In genomic region chr2:241224068-241224850, GRCh38 we compare ENCODE assay signal across 9 cellular contexts. TPM values are rescaled to one million over a fixed set of nuclear protein-coding genes. Genes with fewer than 3 reads are reported as not detected.
DNase-seq lines count a peak whose midpoint lies in the region; ATAC-seq and TF ChIP-seq lines count a peak whose summit lies in the region.
"Had no signal": no experiment of that assay in that cellular context is flagged by ENCODE, and none has a peak within 500 bp of the region (broad histone marks: within the 10 kb centered on the region; RNA-seq: fewer than 3 reads in every experiment).

No MANE protein-coding gene starts in this region.

- TF ChIP-seq CTCF in RWPE1 (conservative IDR thresholded peaks at IDR 0.05; ENCODE audit: low read depth) (no peak), epithelial cell of esophagus (IDR thresholded peaks at IDR 0.05; ENCODE audit: insufficient read depth, low read depth, low read length, missing control alignments) (no peak), mucosa of descending colon (IDR thresholded peaks at IDR 0.05) (no peak)

- H3K36me3 ChIP-seq in BLaER1 treated with 17β-estradiol and CSF1 and Interleukin-3, amounts not matched to agents 10 nM and 100 nM: peaks cover 27 to 47% (median 40%) of the 10 kb centered on the region in 11 experiments
- H3K36me3 ChIP-seq in mucosa of descending colon (ENCODE audit: low read depth): peaks cover 7% of the 10 kb centered on the region

- H3K9ac ChIP-seq in BLaER1 treated with 17β-estradiol and CSF1 and Interleukin-3, amounts not matched to agents 10 nM and 100 nM: peak overlapping the region in 2 of 11 experiments; percentile 18 to 34; a peak in 1 of 22 replicates

- intact Hi-C loops in mucosa of descending colon (cut with DNase I, micrococcal nuclease): no loop called here

- CTCF ChIA-PET in RWPE1 (lab: Yijun Ruan, JAX): interaction anchor here (0.6 kb wide), 1 partner anchor 134 kb away, joined by 3 read pairs; no protein-coding TSS in a partner anchor

- H3K4me1 ChIP-seq in BLaER1 treated with 17β-estradiol and CSF1 and Interleukin-3, amounts not matched to agents 10 nM and 100 nM: peaks cover 21 to 31% (median 26%) of the 10 kb centered on the region in 10 experiments
- H3K4me1 ChIP-seq in mucosa of descending colon (ENCODE audit: low read depth): no peaks in the 10 kb centered on the region

- H3K9me3 ChIP-seq in BLaER1 treated with 17β-estradiol and CSF1 and Interleukin-3, amounts not matched to agents 10 nM and 100 nM (replicated peaks in 1 of 11): no peaks in the 10 kb centered on the region
- no peaks in the 10 kb centered on the region for H3K9me3 ChIP-seq in mucosa of descending colon

- DNase-seq in RWPE1 (ENCODE audit: low spot score): no peak
- DNase-seq in epithelial cell of esophagus (ENCODE audit: low read depth): peak; percentile 32
- peak in 2 of 3 donors; percentile 32 to 53 for DNase-seq in mucosa of descending colon
- no peak for DNase-seq in NCI-H1417 treated with DMSO at 0.1 percent for 48 hours (lab: John Stamatoyannopoulos, UW)
- no peak for DNase-seq in NCI-H446 treated with DMSO at 0.1 percent for 48 hours (lab: John Stamatoyannopoulos, UW)
- no peak for DNase-seq in ureter (ENCODE audit: low spot score)
- no peak for DNase-seq in GM19238 (ENCODE audit: insufficient read length, low spot score)
- DNase-seq: activated naive CD4-positive, alpha-beta T cell treated with anti-CD3 and anti-CD28 coated beads, Interleukin-2, amount 50 U/mL, for 16 hours had no signal

- POLR2A ChIA-PET in RWPE1 (lab: Yijun Ruan, JAX; ENCODE audit: low non-redundant PET): no interaction called here

- H4K20me1 ChIP-seq in BLaER1 treated with 17β-estradiol and CSF1 and Interleukin-3, amounts not matched to agents 10 nM and 100 nM: peaks cover 0 to 66% (median 27%) of the 10 kb centered on the region in 11 experiments; a peak in 16 of 22 replicates

- peak overlapping the region in 10 of 11 experiments; percentile 17 to 61 (median 46); a peak in 14 of 22 replicates for H3K4me2 ChIP-seq in BLaER1 treated with 17β-estradiol and CSF1 and Interleukin-3, amounts not matched to agents 10 nM and 100 nM

- no peak overlapping the region for H3K27ac ChIP-seq in BLaER1 treated with 17β-estradiol and CSF1 and Interleukin-3, amounts not matched to agents 10 nM and 100 nM
- peak overlapping the region; percentile 50 for H3K27ac ChIP-seq in RWPE1

- no peaks in the 10 kb centered on the region for H3K27me3 ChIP-seq in BLaER1 treated with 17β-estradiol and CSF1 and Interleukin-3, amounts not matched to agents 10 nM and 100 nM

- H3K4me3 ChIP-seq in BLaER1 treated with 17β-estradiol and CSF1 and Interleukin-3, amounts not matched to agents 10 nM and 100 nM: no peak overlapping the region
- H3K4me3 ChIP-seq in epithelial cell of esophagus (ENCODE audit: low read length) (no peak overlapping the region), mucosa of descending colon (no peak overlapping the region)

- peak; percentile 25 for ATAC-seq in mucosa of descending colon

RNA-seq across cellular contexts. Expression of gene ANO7, which starts 35.8 kb away (rescaled TPM):
- 100 to 1,000 TPM in 1 of 3 donors, 10 to 100 TPM in 2; 33.9 to 106 (median 83.5) TPM for total RNA-seq in mucosa of descending colon
- 1.4 TPM for total RNA-seq in ureter

Comparison
In these comparisons a context has a peak if more than half of its experiments do, and no peak if none do; other contexts are left out.
1. DNase-seq: peak in epithelial cell of esophagus (single experiment) and mucosa of descending colon (2 of 3); none in RWPE1 (single experiment), NCI-H1417 treated with DMSO at 0.1 percent for 48 hours (single experiment), NCI-H446 treated with DMSO at 0.1 percent for 48 hours (single experiment), ureter (single experiment) and GM19238 (single experiment).
2. RNA of gene ANO7, which starts 35.8 kb away (total RNA-seq): 33.9 to 106 TPM in mucosa of descending colon; 1.4 TPM in ureter (single experiment); every median in the first group is over 10 times any median in the second.